ENCODE assay signal across 28 cellular contexts in genomic region chr20:35048739-35049138, GRCh38. TPM values are rescaled to one million over a fixed set of nuclear protein-coding genes. Genes with fewer than 3 reads are reported as not detected.
DNase-seq lines count a peak whose midpoint lies in the region; ATAC-seq and TF ChIP-seq lines count a peak whose summit lies in the region.
"Had no signal": no experiment of that assay in that cellular context is flagged by ENCODE, and none has a peak within 500 bp of the region (broad histone marks: within the 10 kb centered on the region; RNA-seq: fewer than 3 reads in every experiment).

No MANE protein-coding gene starts in this region.

- H3K4me1 Mint-ChIP-seq in T-helper 17 cell, result peaks cover 4% of the 10 kb centered on the region
- H3K4me1 Mint-ChIP-seq in central memory CD8-positive, alpha-beta T cell, result peaks cover 5% of the 10 kb centered on the region
- H3K4me1 Mint-ChIP-seq: memory B cell had no signal

- H3K27ac ChIP-seq in layer of hippocampus (ENCODE audit: low read depth, low read length) (peak overlapping the region; percentile 93), left lung (no peak overlapping the region)
- H3K27ac ChIP-seq: gastrocnemius medialis, KMS-11, ovary, suprapubic skin had no signal

- H3K9me3 Mint-ChIP-seq in central memory CD8-positive, alpha-beta T cell, result no peaks in the 10 kb centered on the region
- H3K9me3 Mint-ChIP-seq: CD4-positive, alpha-beta T cell; memory B cell; naive B cell had no signal

- H3K36me3 Mint-ChIP-seq in T-helper 17 cell (ENCODE audit: low read depth), result peaks cover 7% of the 10 kb centered on the region
- peaks cover 57% of the 10 kb centered on the region for H3K36me3 Mint-ChIP-seq in central memory CD8-positive, alpha-beta T cell (ENCODE audit: insufficient read depth)

- H3K27me3 ChIP-seq in layer of hippocampus (ENCODE audit: control insufficient read depth, insufficient read depth, low read length) (no peaks in the 10 kb centered on the region), left lung (no peaks in the 10 kb centered on the region)
- H3K27me3 ChIP-seq: gastrocnemius medialis, ovary, suprapubic skin had no signal

- DNase-seq in T-helper 17 cell (no peak), sciatic nerve (ENCODE audit: low spot score) (no peak), GM03348 (ENCODE audit: low spot score) (no peak), left lung (no peak), GM10248 (ENCODE audit: extremely low spot score) (no peak)
- DNase-seq in central memory CD8-positive, alpha-beta T cell (ENCODE audit: low spot score in 2 of 2), result no peak
- DNase-seq: activated CD4-positive, alpha-beta T cell treated with anti-CD3 and anti-CD28 coated beads, Interleukin-2, amount 50 U/mL, for 48 hours; activated CD4-positive, CD25-positive, alpha-beta regulatory T cell; activated naive CD4-positive, alpha-beta T cell treated with Interleukin-2 at 50 U/mL for 16 hours; amniotic stem cell; CD4-positive, alpha-beta T cell; DMS153; effector memory CD4-positive, alpha-beta T cell; gastrocnemius medialis; HCEC 1CT; kidney glomerular epithelial cell; naive B cell; NCI-H1694; NCI-H2171 treated with DMSO at 0.1 percent for 48 hours; NCI-H526 treated with DMSO at 0.1 percent for 48 hours; ovary; T1000 had no signal

- CTCF ChIA-PET in GM10248 (lab: Yijun Ruan, JAX), result interaction anchor here (0.7 kb wide), 1 partner anchor 15 kb away, joined by 3 read pairs; no protein-coding TSS in a partner anchor

- intact Hi-C loops in sciatic nerve (cut with DNase I) (no loop called here), left lung (cut with DNase I) (no loop called here)

- H3K27ac Mint-ChIP-seq in T-helper 17 cell, result peak overlapping the region; percentile 32
- peak overlapping the region; percentile 66 for H3K27ac Mint-ChIP-seq in central memory CD8-positive, alpha-beta T cell (ENCODE audit: low read depth)
- H3K27ac Mint-ChIP-seq: CD4-positive, alpha-beta T cell; memory B cell; naive B cell had no signal

- H3K4me3 ChIP-seq in left lung, result no peak overlapping the region
- H3K4me3 ChIP-seq: gastrocnemius medialis, ovary, suprapubic skin had no signal

- no peak overlapping the region for H3K4me3 Mint-ChIP-seq in T-helper 17 cell
- no peak overlapping the region for H3K4me3 Mint-ChIP-seq in central memory CD8-positive, alpha-beta T cell
- H3K4me3 Mint-ChIP-seq: CD4-positive, alpha-beta T cell; memory B cell; naive B cell had no signal

- H3K9me3 ChIP-seq in T-helper 17 cell (ENCODE audit: control insufficient read depth, low read length, poor library complexity, severe bottlenecking) (no peaks in the 10 kb centered on the region), left lung (no peaks in the 10 kb centered on the region)
- H3K9me3 ChIP-seq: gastrocnemius medialis, ovary, suprapubic skin had no signal

- peaks cover 0 to 68% of the 10 kb centered on the region in 2 donors for H3K36me3 ChIP-seq in left lung
- H3K36me3 ChIP-seq: ovary had no signal

- H3K27me3 Mint-ChIP-seq in T-helper 17 cell, result no peaks in the 10 kb centered on the region
- no peaks in the 10 kb centered on the region for H3K27me3 Mint-ChIP-seq in central memory CD8-positive, alpha-beta T cell
- H3K27me3 Mint-ChIP-seq: CD4-positive, alpha-beta T cell; memory B cell; naive B cell had no signal

- TF ChIP-seq CTCF in left lung (IDR thresholded peaks at IDR 0.05) (no peak), GM10248 (IDR thresholded peaks at IDR 0.05; ENCODE audit: control extremely low read depth, extremely low read depth, low read depth, missing control alignments) (no peak)

- H3K4me1 ChIP-seq in left lung, result peaks cover 6 to 9% of the 10 kb centered on the region in 2 donors
- H3K4me1 ChIP-seq: gastrocnemius medialis, suprapubic skin had no signal

- POLR2A ChIA-PET in GM10248 (lab: Yijun Ruan, JAX), result no interaction called here

- ATAC-seq in T-helper 17 cell (no peak), sciatic nerve (peak; percentile 60), SK-N-SH treated with all-trans-retinoic acid at 6 μM for 48 hours (no peak), left lung (no peak)
- no peak for ATAC-seq in central memory CD8-positive, alpha-beta T cell (replicated peaks; ENCODE audit: extremely low read depth, poor library complexity, severe bottlenecking)
- ATAC-seq: esophagus mucosa, gastrocnemius medialis had no signal

TF ChIP-seq in SK-N-SH treated with all-trans-retinoic acid at 6 μM for 48 hours, 23 proteins besides CTCF, POLR2A, EP300 and RAD21:
- TF ChIP-seq CSRNP3 (CRISPR knock-in tag; IDR thresholded peaks at IDR 0.05), result no peak
- TF ChIP-seq RARB (CRISPR knock-in tag; IDR thresholded peaks at IDR 0.05), result no peak
- TF ChIP-seq CREB5 (CRISPR knock-in tag; IDR thresholded peaks at IDR 0.05; ENCODE audit: low read depth), result no peak
- no peak for TF ChIP-seq TOX (CRISPR knock-in tag; IDR thresholded peaks at IDR 0.05; ENCODE audit: borderline replicate concordance)
- no peak for TF ChIP-seq ESRRG (CRISPR knock-in tag; IDR thresholded peaks at IDR 0.05)
- TF ChIP-seq PPARA (CRISPR knock-in tag; IDR thresholded peaks at IDR 0.05; ENCODE audit: borderline replicate concordance), result no peak
- no peak for TF ChIP-seq ZNF70 (CRISPR knock-in tag; IDR thresholded peaks at IDR 0.05)

RNA-seq across cellular contexts. Expression of gene TRPC4AP, which starts 43.9 kb away (rescaled TPM):
- total RNA-seq in T-helper 17 cell (10 to 100 TPM; 50.8 to 52.7 TPM), sciatic nerve (50.4 TPM), left lung (10 to 100 TPM; 67.9 to 70.8 TPM)
